1 cellular context compared by ENCODE assay signal in the genomic region with DNA sequence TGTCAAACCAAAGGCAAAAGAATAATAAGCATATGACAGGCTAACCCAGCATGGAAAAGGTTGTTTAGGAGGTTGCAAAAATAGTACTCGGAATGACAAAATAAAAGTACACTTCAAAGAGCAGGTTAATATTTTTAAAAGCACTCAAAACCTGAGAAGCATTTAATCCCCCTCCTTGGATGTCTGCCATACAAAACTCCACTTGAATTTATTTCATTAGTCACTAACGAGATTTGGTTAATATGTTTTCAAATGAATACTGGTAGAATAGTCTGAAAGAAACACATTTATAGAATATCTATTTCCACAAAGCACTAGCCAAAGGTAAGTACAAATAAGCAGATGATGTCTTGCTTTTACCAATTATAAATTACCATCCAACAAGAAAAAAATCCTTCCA.
TF ChIP-seq lines count a peak whose summit lies in the region.

No MANE protein-coding gene starts in this region.

TF ChIP-seq in neural cell, 6 proteins besides CTCF, POLR2A, EP300 and RAD21 (continued from another document):
- TF ChIP-seq, protein P1, sequence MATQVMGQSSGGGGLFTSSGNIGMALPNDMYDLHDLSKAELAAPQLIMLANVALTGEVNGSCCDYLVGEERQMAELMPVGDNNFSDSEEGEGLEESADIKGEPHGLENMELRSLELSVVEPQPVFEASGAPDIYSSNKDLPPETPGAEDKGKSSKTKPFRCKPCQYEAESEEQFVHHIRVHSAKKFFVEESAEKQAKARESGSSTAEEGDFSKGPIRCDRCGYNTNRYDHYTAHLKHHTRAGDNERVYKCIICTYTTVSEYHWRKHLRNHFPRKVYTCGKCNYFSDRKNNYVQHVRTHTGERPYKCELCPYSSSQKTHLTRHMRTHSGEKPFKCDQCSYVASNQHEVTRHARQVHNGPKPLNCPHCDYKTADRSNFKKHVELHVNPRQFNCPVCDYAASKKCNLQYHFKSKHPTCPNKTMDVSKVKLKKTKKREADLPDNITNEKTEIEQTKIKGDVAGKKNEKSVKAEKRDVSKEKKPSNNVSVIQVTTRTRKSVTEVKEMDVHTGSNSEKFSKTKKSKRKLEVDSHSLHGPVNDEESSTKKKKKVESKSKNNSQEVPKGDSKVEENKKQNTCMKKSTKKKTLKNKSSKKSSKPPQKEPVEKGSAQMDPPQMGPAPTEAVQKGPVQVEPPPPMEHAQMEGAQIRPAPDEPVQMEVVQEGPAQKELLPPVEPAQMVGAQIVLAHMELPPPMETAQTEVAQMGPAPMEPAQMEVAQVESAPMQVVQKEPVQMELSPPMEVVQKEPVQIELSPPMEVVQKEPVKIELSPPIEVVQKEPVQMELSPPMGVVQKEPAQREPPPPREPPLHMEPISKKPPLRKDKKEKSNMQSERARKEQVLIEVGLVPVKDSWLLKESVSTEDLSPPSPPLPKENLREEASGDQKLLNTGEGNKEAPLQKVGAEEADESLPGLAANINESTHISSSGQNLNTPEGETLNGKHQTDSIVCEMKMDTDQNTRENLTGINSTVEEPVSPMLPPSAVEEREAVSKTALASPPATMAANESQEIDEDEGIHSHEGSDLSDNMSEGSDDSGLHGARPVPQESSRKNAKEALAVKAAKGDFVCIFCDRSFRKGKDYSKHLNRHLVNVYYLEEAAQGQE (IDR thresholded peaks at IDR 0.05; ENCODE audit: borderline replicate concordance) = no peak
